29 cellular contexts compared by ENCODE assay signal in the genomic region with DNA sequence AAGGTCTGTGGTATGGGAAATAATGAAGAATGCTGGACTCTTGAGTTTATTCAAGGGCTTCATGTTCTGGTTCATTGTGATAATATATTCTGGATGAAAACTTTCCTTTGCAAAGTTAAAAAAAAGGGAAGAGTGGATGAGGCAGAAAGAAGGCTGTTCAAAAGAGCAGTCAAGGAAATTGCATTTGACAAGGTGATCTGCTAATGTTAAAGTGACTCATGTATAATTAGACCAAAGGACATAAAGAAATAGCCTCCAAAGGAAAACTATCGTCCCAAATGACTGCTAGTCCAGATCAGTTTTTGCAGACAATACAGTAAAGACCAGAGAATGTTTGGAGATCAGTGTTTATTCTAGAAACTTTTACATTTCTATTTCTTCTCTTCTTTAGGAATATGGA. TPM values are rescaled to one million over a fixed set of nuclear protein-coding genes. Genes with fewer than 3 reads are reported as not detected.
"Had no signal": no experiment of that assay in that cellular context is flagged by ENCODE, and none has a peak within 500 bp of the region (broad histone marks: within the 10 kb centered on the region; RNA-seq: fewer than 3 reads in every experiment).

No MANE protein-coding gene starts in this region.

- H3K79me2 ChIP-seq: parathyroid adenoma had no signal

- H3K36me3 Mint-ChIP-seq: natural killer cell treated with Interleukin-12 subunit alpha and Interleukin-12 subunit beta and Interleukin-15 and Interleukin-18, amount 100 ng/mL, for 72 hours; stimulated activated effector memory CD8-positive, alpha-beta T cell treated with anti-CD3 and anti-CD28 coated beads, Interleukin-12 subunit alpha, Interleukin-12 subunit beta, amount 100 ng/mL, for 72 hours; stimulated activated naive B cell treated with anti-CD40 and anti-IgM and Interleukin-4, amounts not matched to agents 10 μg/mL and 1 μg/mL and 100 μg/mL, for 72 hours had no signal

- H3K9ac ChIP-seq: parathyroid adenoma had no signal

- H3K9me3 Mint-ChIP-seq: nephron progenitor cell; stimulated activated effector memory CD8-positive, alpha-beta T cell treated with anti-CD3 and anti-CD28 coated beads, Interleukin-12 subunit alpha, Interleukin-12 subunit beta, amount 100 ng/mL, for 72 hours; stimulated activated naive B cell treated with anti-CD40 and anti-IgM and Interleukin-4, amounts not matched to agents 10 μg/mL and 1 μg/mL and 100 μg/mL, for 72 hours; stimulated activated naive CD8-positive, alpha-beta T cell treated with anti-CD3 and anti-CD28 coated beads, Interleukin-15, Interleukin-2, amounts not matched to agents 100 ng/mL and 50 ng/mL, for 24 hours had no signal

- H2AFZ ChIP-seq: parathyroid adenoma had no signal

- DNase-seq: nephron progenitor cell; nucleus accumbens; ovary; posterior cingulate gyrus; psoas muscle; right cardiac atrium; right lobe of liver; sigmoid colon; small intestine; stimulated activated CD4-positive, alpha-beta T cell treated with anti-CD3 and anti-CD28 coated beads, Interleukin-15, amount 100 ng/mL, for 24 hours; stimulated activated CD4-positive, alpha-beta T cell treated with anti-CD3 and anti-CD28 coated beads, Interleukin-2, amount 100 ng/mL, for 24 hours; stimulated activated CD4-positive, alpha-beta T cell treated with anti-CD3 and anti-CD28 coated beads, Interleukin-2, amount 100 ng/mL, for 48 hours; stimulated activated CD4-positive, alpha-beta T cell treated with anti-CD3 and anti-CD28 coated beads, Interleukin-4, amount 100 ng/mL, for 24 hours; stimulated activated naive B cell treated with anti-CD40 and anti-IgM and Interleukin-4, amounts not matched to agents 10 μg/mL and 1 μg/mL and 100 μg/mL, for 72 hours; stimulated activated naive CD4-positive, alpha-beta T cell treated with Interleukin-2 at 50 U/mL for 16 hours; stomach; thyroid gland; trophoblast cell; upper lobe of left lung had no signal

- H3K9me3 ChIP-seq: neutrophil, ovary, psoas muscle, right lobe of liver, sigmoid colon, stomach, thoracic aorta, thyroid gland, tibial nerve, upper lobe of left lung, vagina had no signal

- H3K27ac ChIP-seq: neutrophil, ovary, parathyroid adenoma, psoas muscle, right lobe of liver, sigmoid colon, stomach, thoracic aorta, thyroid gland, tibial nerve, upper lobe of left lung, vagina had no signal

- H3K36me3 ChIP-seq: neutrophil, ovary, right lobe of liver, sigmoid colon, stomach, thoracic aorta, thyroid gland, tibial nerve, vagina had no signal

- H3K4me3 Mint-ChIP-seq: natural killer cell treated with Interleukin-12 subunit alpha and Interleukin-12 subunit beta and Interleukin-15 and Interleukin-18, amount 100 ng/mL, for 72 hours; nephron progenitor cell; neural crest cell; stimulated activated effector memory CD8-positive, alpha-beta T cell treated with anti-CD3 and anti-CD28 coated beads, Interleukin-12 subunit alpha, Interleukin-12 subunit beta, amount 100 ng/mL, for 72 hours; stimulated activated naive B cell treated with anti-CD40 and anti-IgM and Interleukin-4, amounts not matched to agents 10 μg/mL and 1 μg/mL and 100 μg/mL, for 72 hours; stimulated activated naive CD8-positive, alpha-beta T cell treated with anti-CD3 and anti-CD28 coated beads, Interleukin-15, Interleukin-2, amounts not matched to agents 100 ng/mL and 50 ng/mL, for 24 hours had no signal

- H3K4me1 Mint-ChIP-seq: nephron progenitor cell; stimulated activated effector memory CD8-positive, alpha-beta T cell treated with anti-CD3 and anti-CD28 coated beads, Interleukin-12 subunit alpha, Interleukin-12 subunit beta, amount 100 ng/mL, for 72 hours; stimulated activated naive B cell treated with anti-CD40 and anti-IgM and Interleukin-4, amounts not matched to agents 10 μg/mL and 1 μg/mL and 100 μg/mL, for 72 hours had no signal

- H3K27me3 Mint-ChIP-seq: progenitor cell of endocrine pancreas had no signal

- ATAC-seq: natural killer cell treated with Interleukin-12 subunit alpha and Interleukin-12 subunit beta and Interleukin-15 and Interleukin-18, amount 100 ng/mL, for 72 hours; psoas muscle; right cardiac atrium; right lobe of liver; stimulated activated effector memory CD8-positive, alpha-beta T cell treated with anti-CD3 and anti-CD28 coated beads, Interleukin-12 subunit alpha, Interleukin-12 subunit beta, amount 100 ng/mL, for 72 hours; stimulated activated naive B cell treated with anti-CD40 and anti-IgM and Interleukin-4, amounts not matched to agents 10 μg/mL and 1 μg/mL and 100 μg/mL, for 72 hours had no signal

- H3K27ac Mint-ChIP-seq: natural killer cell treated with Interleukin-12 subunit alpha and Interleukin-12 subunit beta and Interleukin-15 and Interleukin-18, amount 100 ng/mL, for 72 hours; nephron progenitor cell; progenitor cell of endocrine pancreas; stimulated activated effector memory CD8-positive, alpha-beta T cell treated with anti-CD3 and anti-CD28 coated beads, Interleukin-12 subunit alpha, Interleukin-12 subunit beta, amount 100 ng/mL, for 72 hours; stimulated activated naive B cell treated with anti-CD40 and anti-IgM and Interleukin-4, amounts not matched to agents 10 μg/mL and 1 μg/mL and 100 μg/mL, for 72 hours; stimulated activated naive CD8-positive, alpha-beta T cell treated with anti-CD3 and anti-CD28 coated beads, Interleukin-15, Interleukin-2, amounts not matched to agents 100 ng/mL and 50 ng/mL, for 24 hours had no signal

- H3K4me3 ChIP-seq: ovary, psoas muscle, right lobe of liver, sigmoid colon, stomach, thoracic aorta, thyroid gland, tibial nerve, upper lobe of left lung, vagina had no signal

- H3K27me3 ChIP-seq: ovary, right lobe of liver, sigmoid colon, stomach, thyroid gland, tibial nerve, upper lobe of left lung, vagina had no signal

- H3K4me1 ChIP-seq: parathyroid adenoma, psoas muscle, right lobe of liver, sigmoid colon, stomach, thyroid gland, tibial nerve, vagina had no signal

RNA-seq across cellular contexts. Expression of a gene that starts 9.8 kb away (rescaled TPM):
- total RNA-seq: natural killer cell treated with Interleukin-12 subunit alpha and Interleukin-12 subunit beta and Interleukin-15 and Interleukin-18, amount 100 ng/mL, for 72 hours had no signal
